In the genomic region with DNA sequence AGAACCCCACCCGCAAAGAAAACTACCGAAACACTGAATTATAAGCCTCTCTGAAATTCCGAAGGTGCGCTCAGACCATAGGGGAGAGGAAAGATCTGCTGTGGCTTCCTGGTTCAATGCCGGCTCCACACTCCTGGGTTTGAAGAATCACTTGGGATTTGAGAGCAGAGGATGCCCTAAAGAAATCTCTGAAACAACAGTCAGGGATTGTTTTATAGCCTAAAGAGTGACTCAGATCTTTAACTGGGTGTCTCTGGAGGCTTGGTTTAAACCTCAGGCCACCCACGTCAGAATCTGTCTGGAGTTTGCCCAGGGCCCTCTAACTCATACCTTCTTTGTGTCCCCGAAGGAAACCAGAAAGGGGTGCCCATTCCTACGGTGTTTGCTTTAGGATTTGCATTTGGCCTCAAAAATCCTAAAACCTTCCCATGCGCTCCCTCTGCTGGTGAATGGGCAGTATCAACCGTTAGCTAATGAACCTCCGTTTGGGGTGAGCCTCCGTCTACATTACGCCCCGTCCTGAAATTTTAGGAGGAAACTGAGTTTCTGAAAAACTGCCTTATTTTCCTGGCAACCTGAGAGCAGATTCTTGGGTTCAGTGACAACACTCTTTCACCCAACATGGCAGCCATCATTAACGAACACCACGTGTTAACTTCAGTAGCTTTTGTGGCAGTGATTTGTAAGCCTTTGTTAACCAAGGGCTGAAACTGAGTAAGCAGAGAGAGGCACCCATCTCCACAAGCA, we compare ENCODE assay signal across 8 cellular contexts. TPM values are rescaled to one million over a fixed set of nuclear protein-coding genes. Genes with fewer than 3 reads are reported as not detected.
DNase-seq lines count a peak whose midpoint lies in the region; ATAC-seq and TF ChIP-seq lines count a peak whose summit lies in the region.
"Not testable (repeated sequence)": the region's sequence is repeated elsewhere in the genome, so short reads cannot be mapped to it uniquely, and the experiment has no call there.

No MANE protein-coding gene starts in this region.

- not testable (repeated sequence) for H3K36me3 ChIP-seq in BLaER1 treated with 17β-estradiol and CSF1 and Interleukin-3, amounts not matched to agents 10 nM and 100 nM; Loucy (ENCODE audit: insufficient read depth, low read length); fibroblast of lung (ENCODE audit: control insufficient read depth, insufficient read depth, low read length)

- H3F3A ChIP-seq in Loucy (ENCODE audit: low read depth), result not testable (repeated sequence)

- not testable (repeated sequence) for H3K4me3 Mint-ChIP-seq in activated naive CD4-positive, alpha-beta T cell treated with anti-CD3 and anti-CD28 coated beads, Interleukin-2, amount 10 ng/mL, durations not matched to agents 7 days and 5 days

- DNase-seq in SW480 (ENCODE audit: low spot score) (peak; percentile 33), fibroblast of lung (ENCODE audit: low read depth in 2 of 2) (peak; percentile 27 to 36), myocyte (ENCODE audit: low read depth) (peak; percentile 53)
- DNase-seq in activated naive CD4-positive, alpha-beta T cell treated with anti-CD3 and anti-CD28 coated beads, Interleukin-2, amount 10 ng/mL, durations not matched to agents 7 days and 5 days, result peak; percentile 57
- peak; percentile 10 for DNase-seq in stimulated activated CD8-positive, alpha-beta memory T cell treated with anti-CD3 and anti-CD28 coated beads, Interleukin-12 subunit alpha, Interleukin-12 subunit beta, amount 100 ng/mL, for 4 hours (ENCODE audit: low read depth)

- peaks cover 0 to 21% (median 12%) of the 10 kb centered on the region in 10 experiments; a peak in 15 of 20 replicates for H3K4me1 ChIP-seq in BLaER1 treated with 17β-estradiol and CSF1 and Interleukin-3, amounts not matched to agents 10 nM and 100 nM
- H3K4me1 ChIP-seq in Loucy (ENCODE audit: insufficient read depth, low read length, poor library complexity, severe bottlenecking); fibroblast of lung (ENCODE audit: control insufficient read depth, extremely low read depth, insufficient read depth, low read length): not testable (repeated sequence)

- H3K36me3 Mint-ChIP-seq in activated naive CD4-positive, alpha-beta T cell treated with anti-CD3 and anti-CD28 coated beads, Interleukin-2, amount 10 ng/mL, durations not matched to agents 7 days and 5 days, result not testable (repeated sequence)

- peak overlapping the region in 2 of 10 experiments; percentile 24 to 28; a peak in 2 of 20 replicates for H3K4me3 ChIP-seq in BLaER1 treated with 17β-estradiol and CSF1 and Interleukin-3, amounts not matched to agents 10 nM and 100 nM
- H3K4me3 ChIP-seq in Loucy (ENCODE audit: low read length, poor library complexity, severe bottlenecking), result not testable (repeated sequence)
- peak overlapping the region in 2 of 4 experiments; percentile 14 to 20 for H3K4me3 ChIP-seq in fibroblast of lung (replicated peaks in 1 of 4; ENCODE audit: control extremely low read depth in 1 of 4, insufficient read depth in 1 of 4, low read depth in 3 of 4, low read length in 4 of 4)

- H3K79me2 ChIP-seq in Loucy (ENCODE audit: insufficient read depth, low read length); fibroblast of lung (ENCODE audit: control insufficient read depth, insufficient read depth, low read length): not testable (repeated sequence)

- peak overlapping the region in 8 of 11 experiments; percentile 5 to 56 (median 40); a peak in 13 of 22 replicates for H3K27ac ChIP-seq in BLaER1 treated with 17β-estradiol and CSF1 and Interleukin-3, amounts not matched to agents 10 nM and 100 nM
- not testable (repeated sequence) for H3K27ac ChIP-seq in fibroblast of lung (ENCODE audit: insufficient read depth, low read length)

- not testable (repeated sequence) for H3K9me3 Mint-ChIP-seq in activated naive CD4-positive, alpha-beta T cell treated with anti-CD3 and anti-CD28 coated beads, Interleukin-2, amount 10 ng/mL, durations not matched to agents 7 days and 5 days

- peak overlapping the region in 10 of 11 experiments; percentile 1 to 59 (median 28); a peak in 10 of 22 replicates for H3K9ac ChIP-seq in BLaER1 treated with 17β-estradiol and CSF1 and Interleukin-3, amounts not matched to agents 10 nM and 100 nM
- not testable (repeated sequence) for H3K9ac ChIP-seq in Loucy (ENCODE audit: low read depth, low read length, poor library complexity, severe bottlenecking); fibroblast of lung (ENCODE audit: insufficient read depth, low read length)

- not testable (repeated sequence) for H3K27ac Mint-ChIP-seq in activated naive CD4-positive, alpha-beta T cell treated with anti-CD3 and anti-CD28 coated beads, Interleukin-2, amount 10 ng/mL, durations not matched to agents 7 days and 5 days

- H3K9me3 ChIP-seq in BLaER1 treated with 17β-estradiol and CSF1 and Interleukin-3, amounts not matched to agents 10 nM and 100 nM (replicated peaks in 1 of 11); Loucy (ENCODE audit: insufficient read depth, low read depth, low read length); fibroblast of lung (ENCODE audit: control insufficient read depth, insufficient read depth, low read depth, low read length): not testable (repeated sequence)

- peak; percentile 67 for ATAC-seq in GM21360 (IDR thresholded peaks at IDR 0.05; ENCODE audit: unreplicated experiment)

- CTCF ChIA-PET in activated naive CD4-positive, alpha-beta T cell treated with anti-CD3 and anti-CD28 coated beads, Interleukin-2, amount 10 ng/mL, durations not matched to agents 7 days and 5 days (lab: Charles Lee), result not testable (repeated sequence)

- H3K4me2 ChIP-seq in BLaER1 treated with 17β-estradiol and CSF1 and Interleukin-3, amounts not matched to agents 10 nM and 100 nM, result peak overlapping the region; percentile 8 to 90 (median 53)
- H3K4me2 ChIP-seq in Loucy (ENCODE audit: low read depth, low read length, poor library complexity, severe bottlenecking), result not testable (repeated sequence)
- H3K4me2 ChIP-seq in fibroblast of lung (ENCODE audit: extremely low read depth, insufficient read depth, low read length), result peak overlapping the region; percentile 70

- not testable (repeated sequence) for H3K9me2 ChIP-seq in Loucy (replicated peaks; ENCODE audit: low read depth, low read length)

- not testable (repeated sequence) for H4K20me1 ChIP-seq in BLaER1 treated with 17β-estradiol and CSF1 and Interleukin-3, amounts not matched to agents 10 nM and 100 nM; Loucy (ENCODE audit: insufficient read depth, low read length, poor library complexity, severe bottlenecking); fibroblast of lung (ENCODE audit: control insufficient read depth, extremely low read depth, insufficient read depth, low read length)

- H3K4me1 Mint-ChIP-seq in activated naive CD4-positive, alpha-beta T cell treated with anti-CD3 and anti-CD28 coated beads, Interleukin-2, amount 10 ng/mL, durations not matched to agents 7 days and 5 days, result not testable (repeated sequence)

- 0 out of 2 replicates have a peak overlapping the region, but pooled peaks have one; percentile 19 for H2AFZ ChIP-seq in Loucy (ENCODE audit: low read length)
- H2AFZ ChIP-seq in fibroblast of lung (ENCODE audit: low read length), result peak overlapping the region; percentile 52

- not testable (repeated sequence) for H3K27me3 ChIP-seq in BLaER1 treated with 17β-estradiol and CSF1 and Interleukin-3, amounts not matched to agents 10 nM and 100 nM; Loucy (ENCODE audit: insufficient read depth, low read length, poor library complexity, severe bottlenecking); fibroblast of lung (ENCODE audit: control insufficient read depth, insufficient read depth, low read length)

- not testable (repeated sequence) for H3K27me3 Mint-ChIP-seq in activated naive CD4-positive, alpha-beta T cell treated with anti-CD3 and anti-CD28 coated beads, Interleukin-2, amount 10 ng/mL, durations not matched to agents 7 days and 5 days

- TF ChIP-seq CTCF in Loucy (conservative IDR thresholded peaks at IDR 0.05; ENCODE audit: low read length), result peak; percentile 50
- TF ChIP-seq CTCF in fibroblast of lung (conservative IDR thresholded peaks at IDR 0.05 in 1 of 2, IDR thresholded peaks at IDR 0.05 in 1 of 2; ENCODE audit: low read depth in 1 of 2, low read length in 2 of 2), result peak; percentile 47 to 60

RNA-seq across cellular contexts. Expression of gene GYG2, which starts 16.4 kb away (rescaled TPM):
- total RNA-seq in fibroblast of lung (5.4 and 10.6 TPM in 2 replicates), myocyte (12.0 and 14.4 TPM in 2 replicates)
- 8.9 and 10.7 TPM in 2 replicates for polyA plus RNA-seq in fibroblast of lung
- polyA plus RNA-seq in fibroblast of lung (2012), result 9.4 and 10.1 TPM in 2 replicates
- polyA minus RNA-seq in fibroblast of lung (ENCODE audit: low replicate concordance), result 10.4 and 20.7 TPM in 2 replicates
- polyA plus RNA-seq in myocyte (2012), result 16.3 TPM
